ENCODE assay signal across 10 cellular contexts in the genomic region with DNA sequence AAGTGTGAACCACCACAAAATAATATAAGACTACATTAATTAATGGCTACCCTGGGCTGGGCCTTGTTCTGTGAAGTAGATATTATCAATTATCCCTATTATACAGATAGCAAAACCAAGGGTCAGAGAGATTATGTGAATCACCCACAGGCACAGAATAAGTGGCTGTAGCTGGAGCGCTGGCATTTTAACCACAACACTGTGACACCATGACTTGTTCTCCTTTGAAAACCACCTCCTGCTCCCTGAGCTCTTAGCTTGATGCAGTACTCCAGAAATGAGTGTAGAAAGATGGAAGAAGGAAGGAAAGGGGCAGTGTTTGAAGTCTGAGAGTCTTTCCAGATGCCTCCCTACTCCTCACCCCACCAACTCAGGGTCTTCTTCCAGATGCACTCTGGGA. TPM values are rescaled to one million over a fixed set of nuclear protein-coding genes. Genes with fewer than 3 reads are reported as not detected.
DNase-seq lines count a peak whose midpoint lies in the region; ATAC-seq and TF ChIP-seq lines count a peak whose summit lies in the region.
"Had no signal": no experiment of that assay in that cellular context is flagged by ENCODE, and none has a peak within 500 bp of the region (broad histone marks: within the 10 kb centered on the region; RNA-seq: fewer than 3 reads in every experiment).

No MANE protein-coding gene starts in this region.

- CTCF ChIA-PET in activated naive CD4-positive, alpha-beta T cell treated with anti-CD3 and anti-CD28 coated beads, Interleukin-2, amount 10 ng/mL, durations not matched to agents 7 days and 5 days (lab: Charles Lee) = no interaction called here

- H3K9ac ChIP-seq in mesenchymal stem cell (ENCODE audit: low read length) = no peak overlapping the region

- no peaks in the 10 kb centered on the region for H3K9me3 ChIP-seq in mesenchymal stem cell (ENCODE audit: control insufficient read depth, low read length)
- H3K9me3 ChIP-seq in transverse colon = no peaks in the 10 kb centered on the region

- H4K91ac ChIP-seq in mesenchymal stem cell (ENCODE audit: low read length) = peak overlapping the region; percentile 52

- no peaks in the 10 kb centered on the region for H3K36me3 ChIP-seq in mesenchymal stem cell (ENCODE audit: control insufficient read depth in 1 of 2, insufficient read depth in 2 of 2, low read depth in 1 of 2, low read length in 2 of 2)
- no peaks in the 10 kb centered on the region for H3K36me3 ChIP-seq in transverse colon

- no peak overlapping the region for H3K14ac ChIP-seq in mesenchymal stem cell (ENCODE audit: low read length in 2 of 2)

- no peak for TF ChIP-seq POLR2A in transverse colon (IDR thresholded peaks at IDR 0.05)

- in situ Hi-C loops in transverse colon (cut with MboI; ENCODE audit: low pct_ligation_motif_present in 1 of 4, low pct_unique_long_range_greater_than_20kb in 1 of 4, low sequenced_read_pairs in 3 of 4) = no loop called here

- no peak overlapping the region for H3K27ac ChIP-seq in mesenchymal stem cell (ENCODE audit: low read length, poor library complexity, severe bottlenecking)
- peak overlapping the region; percentile 93 to 96 (median 94) for H3K27ac ChIP-seq in transverse colon

- H3K4ac ChIP-seq in mesenchymal stem cell (ENCODE audit: low read depth in 1 of 2, low read length in 2 of 2) = peak overlapping the region; percentile 74 to 84

- H3K4me2 ChIP-seq in mesenchymal stem cell (ENCODE audit: low read length, poor library complexity, severe bottlenecking) = no peak overlapping the region

- peak overlapping the region; percentile 23 for H2AK5ac ChIP-seq in mesenchymal stem cell (ENCODE audit: low read length, severe bottlenecking)

- peak overlapping the region; percentile 38 for H3K27ac Mint-ChIP-seq in activated naive CD4-positive, alpha-beta T cell treated with anti-CD3 and anti-CD28 coated beads, Interleukin-2, amount 10 ng/mL, durations not matched to agents 7 days and 5 days
- H3K27ac Mint-ChIP-seq in T-helper 1 cell treated with Interleukin-12 subunit alpha and Interleukin-12 subunit beta and Interleukin-4 antibody, amounts not matched to agents 30 μg/mL and 1 μg/mL, for 36 hours = peak overlapping the region; percentile 82

- TF ChIP-seq CTCF in transverse colon (IDR thresholded peaks at IDR 0.05) = no peak

- no peaks in the 10 kb centered on the region for H3K9me3 Mint-ChIP-seq in activated naive CD4-positive, alpha-beta T cell treated with anti-CD3 and anti-CD28 coated beads, Interleukin-2, amount 10 ng/mL, durations not matched to agents 7 days and 5 days
- no peaks in the 10 kb centered on the region for H3K9me3 Mint-ChIP-seq in T-helper 1 cell treated with Interleukin-12 subunit alpha and Interleukin-12 subunit beta and Interleukin-4 antibody, amounts not matched to agents 30 μg/mL and 1 μg/mL, for 36 hours

- no peak overlapping the region for H4K8ac ChIP-seq in mesenchymal stem cell (ENCODE audit: low read length)

- no peak overlapping the region for H3K23ac ChIP-seq in mesenchymal stem cell (ENCODE audit: low read length in 2 of 2)

- no peaks in the 10 kb centered on the region for H3K27me3 ChIP-seq in mesenchymal stem cell (ENCODE audit: control insufficient read depth in 1 of 2, insufficient read depth in 1 of 2, low read length in 2 of 2)
- no peaks in the 10 kb centered on the region for H3K27me3 ChIP-seq in transverse colon
- H3K27me3 ChIP-seq: dorsolateral prefrontal cortex had no signal

- peaks cover 2% of the 10 kb centered on the region for H3K36me3 Mint-ChIP-seq in activated naive CD4-positive, alpha-beta T cell treated with anti-CD3 and anti-CD28 coated beads, Interleukin-2, amount 10 ng/mL, durations not matched to agents 7 days and 5 days
- H3K36me3 Mint-ChIP-seq in T-helper 1 cell treated with Interleukin-12 subunit alpha and Interleukin-12 subunit beta and Interleukin-4 antibody, amounts not matched to agents 30 μg/mL and 1 μg/mL, for 36 hours (ENCODE audit: low read depth) = peaks cover 11% of the 10 kb centered on the region

- no peak overlapping the region for H2BK5ac ChIP-seq in mesenchymal stem cell (ENCODE audit: low read depth, low read length, poor library complexity, severe bottlenecking)

- no peak for ATAC-seq in GM18867 (IDR thresholded peaks at IDR 0.05; ENCODE audit: unreplicated experiment)
- no peak for ATAC-seq in GM18861 (IDR thresholded peaks at IDR 0.05; ENCODE audit: unreplicated experiment)

- H3K79me1 ChIP-seq in mesenchymal stem cell (replicated peaks; ENCODE audit: low read length, poor library complexity, severe bottlenecking) = peaks cover 4% of the 10 kb centered on the region

- TF ChIP-seq EP300 in transverse colon (IDR thresholded peaks at IDR 0.05; ENCODE audit: low read depth) = no peak

- 63% methylated on average over 1 of the region's 1 CpG for WGBS in mesenchymal stem cell
- WGBS in transverse colon (ENCODE audit: low coverage in 1 of 2), 2 donors = 88% methylated on average over 1 of the region's 1 CpG; no CpG with 5 or more reads in 1 of the 2 donors

- intact Hi-C loops in transverse colon (cut with DNase I; ENCODE audit: low total_unique reads) = loop anchor here (10.0 kb wide), 1 partner anchor 81 kb away; no protein-coding TSS in a partner anchor

- H2BK15ac ChIP-seq in mesenchymal stem cell (ENCODE audit: low read depth, poor library complexity, severe bottlenecking) = peak overlapping the region; percentile 87

- no peak overlapping the region for H3K4me3 Mint-ChIP-seq in activated naive CD4-positive, alpha-beta T cell treated with anti-CD3 and anti-CD28 coated beads, Interleukin-2, amount 10 ng/mL, durations not matched to agents 7 days and 5 days
- peak overlapping the region; percentile 37 for H3K4me3 Mint-ChIP-seq in T-helper 1 cell treated with Interleukin-12 subunit alpha and Interleukin-12 subunit beta and Interleukin-4 antibody, amounts not matched to agents 30 μg/mL and 1 μg/mL, for 36 hours

- peaks cover 53% of the 10 kb centered on the region for H3K4me1 Mint-ChIP-seq in activated naive CD4-positive, alpha-beta T cell treated with anti-CD3 and anti-CD28 coated beads, Interleukin-2, amount 10 ng/mL, durations not matched to agents 7 days and 5 days
- peaks cover 55% of the 10 kb centered on the region for H3K4me1 Mint-ChIP-seq in T-helper 1 cell treated with Interleukin-12 subunit alpha and Interleukin-12 subunit beta and Interleukin-4 antibody, amounts not matched to agents 30 μg/mL and 1 μg/mL, for 36 hours (ENCODE audit: low read depth)

- peak overlapping the region; percentile 40 to 80 for H2BK12ac ChIP-seq in mesenchymal stem cell (ENCODE audit: low read length in 2 of 2)

- H2AFZ ChIP-seq in mesenchymal stem cell (ENCODE audit: low read depth, low read length) = no peak overlapping the region

- H3K27me3 Mint-ChIP-seq in activated naive CD4-positive, alpha-beta T cell treated with anti-CD3 and anti-CD28 coated beads, Interleukin-2, amount 10 ng/mL, durations not matched to agents 7 days and 5 days = no peaks in the 10 kb centered on the region
- H3K27me3 Mint-ChIP-seq in T-helper 1 cell treated with Interleukin-12 subunit alpha and Interleukin-12 subunit beta and Interleukin-4 antibody, amounts not matched to agents 30 μg/mL and 1 μg/mL, for 36 hours (ENCODE audit: low read depth) = no peaks in the 10 kb centered on the region

- no peak for DNase-seq in activated naive CD4-positive, alpha-beta T cell treated with anti-CD3 and anti-CD28 coated beads, Interleukin-2, amount 10 ng/mL, durations not matched to agents 7 days and 5 days
- no peak for DNase-seq in activated naive CD4-positive, alpha-beta T cell (lab: John Stamatoyannopoulos, UW)
- DNase-seq in mesenchymal stem cell (peak; percentile 50), transverse colon (no peak), UCSD-AML1 (lab: John Stamatoyannopoulos, UW; ENCODE audit: unreplicated experiment) (no peak)
- DNase-seq: dorsolateral prefrontal cortex, NCI-H187 had no signal

- peak overlapping the region; percentile 14 to 22 for H3K18ac ChIP-seq in mesenchymal stem cell (ENCODE audit: low read depth in 1 of 2, low read length in 2 of 2)

- H2BK120ac ChIP-seq in mesenchymal stem cell (ENCODE audit: low read depth, low read length) = no peak overlapping the region

- H3K4me3 ChIP-seq in mesenchymal stem cell (ENCODE audit: insufficient read depth in 1 of 2, low read depth in 1 of 2, low read length in 2 of 2) (no peak overlapping the region), transverse colon (no peak overlapping the region)
- H3K4me3 ChIP-seq: dorsolateral prefrontal cortex had no signal

- H3K4me1 ChIP-seq in mesenchymal stem cell (ENCODE audit: control insufficient read depth, insufficient read depth, low read depth, low read length) = peaks cover 18% of the 10 kb centered on the region
- H3K4me1 ChIP-seq in transverse colon = peaks cover 5 to 51% (median 20%) of the 10 kb centered on the region in 4 donors

RNA-seq across cellular contexts. Expression of gene JUN, which starts 29.5 kb away (rescaled TPM):
- 118 TPM for polyA plus RNA-seq in mesenchymal stem cell (2013, experiment 1 of 2)
- polyA plus RNA-seq in mesenchymal stem cell (2013, experiment 2 of 2) = 114 TPM
- total RNA-seq in transverse colon = 100 to 1,000 TPM; 315 to 440 (median 376) TPM
